In genomic region chr9:127176631-127177030, GRCh38 we compare ENCODE assay signal across 14 cellular contexts. TPM values are rescaled to one million over a fixed set of nuclear protein-coding genes. Genes with fewer than 3 reads are reported as not detected.
"Had no signal": no experiment of that assay in that cellular context is flagged by ENCODE, and none has a peak within 500 bp of the region (broad histone marks: within the 10 kb centered on the region; RNA-seq: fewer than 3 reads in every experiment).

No MANE protein-coding gene starts in this region.

- H3K27me3 ChIP-seq: ascending aorta, dorsolateral prefrontal cortex, hepatocyte had no signal

- H2AFZ ChIP-seq: hepatocyte had no signal

- H3K79me2 ChIP-seq: hepatocyte had no signal

- H3K36me3 ChIP-seq: ascending aorta, left ventricle myocardium inferior, thoracic aorta had no signal

- H3K4me2 ChIP-seq: hepatocyte had no signal

- DNase-seq: activated CD4-positive, alpha-beta T cell treated with anti-CD3 and anti-CD28 coated beads for 48 hours; activated CD8-positive, alpha-beta memory T cell treated with anti-CD3 and anti-CD28 coated beads, Interleukin-2, amount 50 U/mL, for 48 hours; activated T-cell treated with anti-CD3 and anti-CD28 coated beads, Interleukin-2, amount 50 U/mL, for 72 hours; left ventricle myocardium inferior; stimulated activated CD4-positive, alpha-beta T cell treated with anti-CD3 and anti-CD28 coated beads, Interleukin-1b, Interleukin-23, amount 100 ng/mL, for 48 hours; stimulated activated naive CD8-positive, alpha-beta T cell treated with anti-CD3 and anti-CD28 coated beads, Interleukin-15, amount 100 ng/mL, for 72 hours; T-helper 1 cell had no signal

- ATAC-seq: activated T-cell treated with anti-CD3 and anti-CD28 coated beads, Interleukin-2, amount 50 U/mL, for 72 hours; SK-N-SH treated with all-trans-retinoic acid at 6 μM for 48 hours; stimulated activated naive CD8-positive, alpha-beta T cell treated with anti-CD3 and anti-CD28 coated beads, Interleukin-15, amount 100 ng/mL, for 72 hours had no signal

- H3K4me3 ChIP-seq: ascending aorta, dorsolateral prefrontal cortex, hepatocyte, left ventricle myocardium inferior, thoracic aorta had no signal

- H3K27ac Mint-ChIP-seq: activated T-cell treated with anti-CD3 and anti-CD28 coated beads, Interleukin-2, amount 50 U/mL, for 72 hours had no signal

- H3K9me3 Mint-ChIP-seq: activated T-cell treated with anti-CD3 and anti-CD28 coated beads, Interleukin-2, amount 50 U/mL, for 72 hours; stimulated activated naive CD8-positive, alpha-beta T cell treated with anti-CD3 and anti-CD28 coated beads, Interleukin-15, amount 100 ng/mL, for 72 hours had no signal

- H3K4me3 Mint-ChIP-seq: activated T-cell treated with anti-CD3 and anti-CD28 coated beads, Interleukin-2, amount 50 U/mL, for 72 hours; stimulated activated naive CD8-positive, alpha-beta T cell treated with anti-CD3 and anti-CD28 coated beads, Interleukin-15, amount 100 ng/mL, for 72 hours had no signal

- H3K4me1 Mint-ChIP-seq: stimulated activated naive CD8-positive, alpha-beta T cell treated with anti-CD3 and anti-CD28 coated beads, Interleukin-15, amount 100 ng/mL, for 72 hours had no signal

- H3K27ac ChIP-seq: ascending aorta, hepatocyte, left ventricle myocardium inferior, thoracic aorta, WERI-Rb-1 had no signal

- H3K27me3 Mint-ChIP-seq: stimulated activated naive CD8-positive, alpha-beta T cell treated with anti-CD3 and anti-CD28 coated beads, Interleukin-15, amount 100 ng/mL, for 72 hours had no signal

- H3K9me3 ChIP-seq: ascending aorta, left ventricle myocardium inferior, thoracic aorta had no signal

RNA-seq across cellular contexts. Expression of gene ANGPTL2, which starts 54.2 kb away (rescaled TPM):
- total RNA-seq: activated T-cell treated with anti-CD3 and anti-CD28 coated beads, Interleukin-2, amount 50 U/mL, for 72 hours had no signal
- polyA plus RNA-seq: neural cell had no signal
